10 cellular contexts compared by ENCODE assay signal in genomic region chr6:74598473-74599393, GRCh38.
A peak's percentile ranks its signal among the peaks of the same experiment; 100 is the strongest.
DNase-seq lines count a peak whose midpoint lies in the region; ATAC-seq, FAIRE-seq and TF ChIP-seq lines count a peak whose summit lies in the region.
"Had no signal": no experiment of that assay in that cellular context is flagged by ENCODE, and none has a peak within 500 bp of the region (broad histone marks: within the 10 kb centered on the region; RNA-seq: fewer than 3 reads in every experiment).

No MANE protein-coding gene starts in this region.

- TF ChIP-seq CTCF in keratinocyte (optimal IDR thresholded peaks at IDR 0.05 in 1 of 3, IDR thresholded peaks at IDR 0.05 in 1 of 3, conservative IDR thresholded peaks at IDR 0.05 in 1 of 3; ENCODE audit: extremely low read depth in 1 of 3, insufficient read depth in 2 of 3, low read length in 3 of 3): no peak
- no peak for TF ChIP-seq CTCF in endothelial cell (IDR thresholded peaks at IDR 0.05; ENCODE audit: unreplicated experiment)
- TF ChIP-seq CTCF in WERI-Rb-1 (IDR thresholded peaks at IDR 0.05; ENCODE audit: low read depth, low read length): no peak

- no peak overlapping the region for H3K4me2 ChIP-seq in keratinocyte (ENCODE audit: control insufficient read depth, extremely low read depth, insufficient read depth, low read depth, low read length)

- H3K27me3 ChIP-seq in keratinocyte (ENCODE audit: control insufficient read depth, extremely low read depth, insufficient read depth, low read length) (no peaks in the 10 kb centered on the region), WERI-Rb-1 (ENCODE audit: insufficient read depth, low read depth, severe bottlenecking) (peaks cover 14% of the 10 kb centered on the region)

- H3K27me3 Mint-ChIP-seq in endothelial cell (ENCODE audit: unreplicated experiment): no peaks in the 10 kb centered on the region

- H3K27ac ChIP-seq in keratinocyte (ENCODE audit: control insufficient read depth, insufficient read depth, low read length): no peak overlapping the region
- no peak overlapping the region for H3K27ac ChIP-seq in WERI-Rb-1
- H3K27ac ChIP-seq: parathyroid adenoma had no signal

- ATAC-seq in GM18519 (IDR thresholded peaks at IDR 0.05; ENCODE audit: low FRiP score, unreplicated experiment): peak; percentile 95
- ATAC-seq in GM21786 (IDR thresholded peaks at IDR 0.05; ENCODE audit: unreplicated experiment): peak; percentile 94
- peak; percentile 95 for ATAC-seq in HG03520 (IDR thresholded peaks at IDR 0.05; ENCODE audit: unreplicated experiment)

- H3K27ac Mint-ChIP-seq in endothelial cell (ENCODE audit: unreplicated experiment): no peak overlapping the region

- H3K4me3 ChIP-seq in keratinocyte (ENCODE audit: control insufficient read depth in 2 of 3, extremely low read depth in 1 of 3, insufficient read depth in 2 of 3, low read depth in 1 of 3, low read length in 3 of 3) (no peak overlapping the region), WERI-Rb-1 (ENCODE audit: low read depth, low read length) (no peak overlapping the region)

- H3K79me2 ChIP-seq in keratinocyte (ENCODE audit: control insufficient read depth, insufficient read depth, low read length): no peaks in the 10 kb centered on the region
- H3K79me2 ChIP-seq: parathyroid adenoma had no signal

- H4K20me1 ChIP-seq in keratinocyte (ENCODE audit: control insufficient read depth, extremely low read depth, insufficient read depth, low read length): no peaks in the 10 kb centered on the region

- H2AFZ ChIP-seq in keratinocyte (ENCODE audit: control insufficient read depth, low read length): no peak overlapping the region
- H2AFZ ChIP-seq: parathyroid adenoma had no signal

- DNase-seq in keratinocyte (ENCODE audit: low read depth, low spot score): peak; percentile 15
- DNase-seq in NCI-H69 (lab: John Stamatoyannopoulos, UW): no peak
- DNase-seq in endothelial cell (ENCODE audit: low spot score): no peak
- DNase-seq in WERI-Rb-1: no peak
- no peak for DNase-seq in G401 (ENCODE audit: low spot score)
- DNase-seq: stimulated activated naive CD4-positive, alpha-beta T cell treated with Interleukin-2 at 50 U/mL for 16 hours had no signal

- H3K36me3 ChIP-seq in keratinocyte (ENCODE audit: control insufficient read depth in 2 of 2, extremely low read depth in 1 of 2, insufficient read depth in 2 of 2, low read length in 2 of 2) (no peaks in the 10 kb centered on the region), WERI-Rb-1 (no peaks in the 10 kb centered on the region)

- H3K9me1 ChIP-seq in keratinocyte (ENCODE audit: control insufficient read depth, extremely low read depth, insufficient read depth, low read length): no peaks in the 10 kb centered on the region

- peak; percentile 59 for FAIRE-seq in keratinocyte (lab: Jason Lieb, UNC)

- dilution Hi-C loops in keratinocyte (cut with MboI; ENCODE audit: extremely low pct_ligation_motif_present, low sequenced_read_pairs): no loop called here

- no peaks in the 10 kb centered on the region for H3K36me3 Mint-ChIP-seq in endothelial cell (ENCODE audit: low read depth, unreplicated experiment)

- no peak overlapping the region for H3K4me3 Mint-ChIP-seq in endothelial cell (ENCODE audit: unreplicated experiment)

- H3K9me3 Mint-ChIP-seq in endothelial cell (ENCODE audit: unreplicated experiment): no peaks in the 10 kb centered on the region

- H3K9me3 ChIP-seq in keratinocyte (ENCODE audit: control insufficient read depth, low read depth, low read length) (no peaks in the 10 kb centered on the region), WERI-Rb-1 (ENCODE audit: severe bottlenecking) (no peaks in the 10 kb centered on the region)

- in situ Hi-C loops in G401 (cut with HindIII; ENCODE audit: low sequenced_read_pairs): no loop called here

- peaks cover 11% of the 10 kb centered on the region for H3K4me1 ChIP-seq in keratinocyte (ENCODE audit: control insufficient read depth, extremely low read depth, insufficient read depth, low read length)
- H3K4me1 ChIP-seq: parathyroid adenoma had no signal

- H3K4me1 Mint-ChIP-seq in endothelial cell (ENCODE audit: unreplicated experiment): no peaks in the 10 kb centered on the region

- no peak overlapping the region for H3K9ac ChIP-seq in keratinocyte (ENCODE audit: control insufficient read depth, extremely low read depth, insufficient read depth, low read length)
- H3K9ac ChIP-seq: parathyroid adenoma had no signal
